ENCODE assay signal across 8 cellular contexts in the genomic region with DNA sequence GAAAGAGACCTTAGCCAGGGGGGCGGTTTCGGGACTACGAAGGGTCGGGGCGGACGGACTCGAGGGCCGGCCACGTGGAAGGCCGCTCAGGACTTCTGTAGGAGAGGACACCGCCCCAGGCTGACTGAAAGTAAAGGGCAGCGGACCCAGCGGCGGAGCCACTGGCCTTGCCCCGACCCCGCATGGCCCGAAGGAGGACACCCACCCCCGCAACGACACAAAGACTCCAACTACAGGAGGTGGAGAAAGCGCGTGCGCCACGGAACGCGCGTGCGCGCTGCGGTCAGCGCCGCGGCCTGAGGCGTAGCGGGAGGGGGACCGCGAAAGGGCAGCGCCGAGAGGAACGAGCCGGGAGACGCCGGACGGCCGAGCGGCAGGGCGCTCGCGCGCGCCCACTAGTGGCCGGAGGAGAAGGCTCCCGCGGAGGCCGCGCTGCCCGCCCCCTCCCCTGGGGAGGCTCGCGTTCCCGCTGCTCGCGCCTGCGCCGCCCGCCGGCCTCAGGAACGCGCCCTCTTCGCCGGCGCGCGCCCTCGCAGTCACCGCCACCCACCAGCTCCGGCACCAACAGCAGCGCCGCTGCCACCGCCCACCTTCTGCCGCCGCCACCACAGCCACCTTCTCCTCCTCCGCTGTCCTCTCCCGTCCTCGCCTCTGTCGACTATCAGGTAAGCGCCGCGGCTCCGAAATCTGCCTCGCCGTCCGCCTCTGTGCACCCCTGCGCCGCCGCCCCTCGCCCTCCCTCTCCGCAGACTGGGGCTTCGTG. TPM values are rescaled to one million over a fixed set of nuclear protein-coding genes. Genes with fewer than 3 reads are reported as not detected.
DNase-seq lines count a peak whose midpoint lies in the region; ATAC-seq and TF ChIP-seq lines count a peak whose summit lies in the region.

MAPT (plus strand) TSS at position 533 of the 763 bp plus-strand sequence. CDS start 67,784 bp downstream, outside the sequence.

- DNase-seq in AG20443 (ENCODE audit: low spot score) (peak; percentile 99), KBM-7 (peak; percentile 89), fibroblast of gingiva (ENCODE audit: low read depth) (peak; percentile 88), myocyte (ENCODE audit: low read depth) (peak; percentile 63)
- peak; percentile 51 to 76 for DNase-seq in activated T-helper 1 cell treated with anti-CD3 and anti-CD28 coated beads, Interleukin-2, amount 50 U/mL, for 16 hours (ENCODE audit: low read depth in 1 of 2, low spot score in 1 of 2)
- DNase-seq in stimulated activated CD8-positive, alpha-beta memory T cell treated with anti-CD3 and anti-CD28 coated beads, Interleukin-7, amount 100 ng/mL, for 1 hour (ENCODE audit: low read depth in 2 of 2): peak; percentile 41 to 58

- in situ Hi-C loops in KBM-7 (cut with MboI; ENCODE audit: low pct_unique_long_range_greater_than_20kb, low sequenced_read_pairs): no loop called here

- ATAC-seq in GM19395 (IDR thresholded peaks at IDR 0.05; ENCODE audit: unreplicated experiment): peak; percentile 66

TF ChIP-seq in PFSK-1, 5 proteins besides CTCF, POLR2A, EP300 and RAD21:
- TF ChIP-seq POLR2AphosphoS5 (IDR thresholded peaks at IDR 0.05; ENCODE audit: low read depth, low read length) (peak; percentile 78; the same call in 1 of the 2 replicates), FOXP2 (optimal IDR thresholded peaks at IDR 0.05; ENCODE audit: borderline replicate concordance, extremely low read depth, extremely low read length, insufficient read depth) (peak; percentile 86), REST (IDR thresholded peaks at IDR 0.05; ENCODE audit: insufficient read depth in 1 of 2, low read depth in 2 of 2, low read length in 2 of 2) (no peak)
TF ChIP-seq in PFSK-1: peak in this region for 2.

RNA-seq across cellular contexts. Expression of gene MAPT, which starts in this region (rescaled TPM):
- 20.3 TPM for polyA plus RNA-seq in PFSK-1 (2012; ENCODE audit: insufficient read length, low read depth)
- 0.05 TPM in 2 replicates for total RNA-seq in myocyte
- polyA plus RNA-seq in myocyte (2012): 0.25 TPM

Comparison
In these comparisons a context has a peak if more than half of its experiments do, and no peak if none do; other contexts are left out.
1. Peak in every context shown above with its lines: DNase-seq and ATAC-seq.
2. Peak in DNase-seq in myocyte; RNA of the gene not detected or under 1 TPM.